In genomic region chr12:40248585-40249297, GRCh38 we compare ENCODE assay signal across 11 cellular contexts. TPM values are rescaled to one million over a fixed set of nuclear protein-coding genes. Genes with fewer than 3 reads are reported as not detected.
A peak's percentile ranks its signal among the peaks of the same experiment; 100 is the strongest.
DNase-seq lines count a peak whose midpoint lies in the region; ATAC-seq and TF ChIP-seq lines count a peak whose summit lies in the region.
"Had no signal": no experiment of that assay in that cellular context is flagged by ENCODE, and none has a peak within 500 bp of the region (broad histone marks: within the 10 kb centered on the region; RNA-seq: fewer than 3 reads in every experiment).

No MANE protein-coding gene starts in this region.

- no peaks in the 10 kb centered on the region for H3K79me2 ChIP-seq in OCI-LY1 (ENCODE audit: insufficient read depth, low read length)

- H3K27ac ChIP-seq in OCI-LY1 (ENCODE audit: low read depth, low read length, poor library complexity, severe bottlenecking) (peak overlapping the region; percentile 55), caudate nucleus (ENCODE audit: low read depth, low read length) (no peak overlapping the region)
- H3K27ac ChIP-seq: dorsolateral prefrontal cortex, KMS-11 had no signal

- H3K9me3 Mint-ChIP-seq in progenitor cell of endocrine pancreas (ENCODE audit: low read depth) (peaks cover 4% of the 10 kb centered on the region), glutamatergic neuron (ENCODE audit: unreplicated experiment) (no peaks in the 10 kb centered on the region)

- DNase-seq in myocyte (ENCODE audit: low read depth) = peak; percentile 38
- DNase-seq in effector CD4-positive, alpha-beta T cell = no peak
- DNase-seq in caudate nucleus (lab: John Stamatoyannopoulos, UW) = no peak
- no peak for DNase-seq in progenitor cell of endocrine pancreas (ENCODE audit: low spot score, unreplicated experiment)
- DNase-seq in glutamatergic neuron = no peak
- DNase-seq: dorsolateral prefrontal cortex, NCI-H2227 treated with DMSO at 0.1 percent for 48 hours had no signal

- H3K4me3 Mint-ChIP-seq in progenitor cell of endocrine pancreas (ENCODE audit: low read depth) = no peak overlapping the region
- no peak overlapping the region for H3K4me3 Mint-ChIP-seq in glutamatergic neuron (ENCODE audit: unreplicated experiment)

- no peaks in the 10 kb centered on the region for H3K27me3 ChIP-seq in OCI-LY1 (ENCODE audit: insufficient read depth, low read length)
- H3K27me3 ChIP-seq: dorsolateral prefrontal cortex had no signal

- H3F3A ChIP-seq in OCI-LY1 (ENCODE audit: insufficient read depth, low read length) = no peaks in the 10 kb centered on the region

- H3K4me2 ChIP-seq in OCI-LY1 (ENCODE audit: low read length) = peak overlapping the region; percentile 8; the same call in 1 of the 2 replicates
- H3K4me2 ChIP-seq: KMS-11 had no signal

- no peak overlapping the region for H3K27ac Mint-ChIP-seq in progenitor cell of endocrine pancreas
- no peak overlapping the region for H3K27ac Mint-ChIP-seq in glutamatergic neuron (ENCODE audit: unreplicated experiment)

- H3K4me1 Mint-ChIP-seq in progenitor cell of endocrine pancreas (ENCODE audit: low read depth) = no peaks in the 10 kb centered on the region
- no peaks in the 10 kb centered on the region for H3K4me1 Mint-ChIP-seq in glutamatergic neuron (ENCODE audit: low read depth, unreplicated experiment)

- no peak overlapping the region; the same call in 1 of the 2 replicates for H3K9ac ChIP-seq in OCI-LY1 (ENCODE audit: low read length)
- H3K9ac ChIP-seq: KMS-11 had no signal

- H4K20me1 ChIP-seq in OCI-LY1 (ENCODE audit: insufficient read depth, low read length) = no peaks in the 10 kb centered on the region

- no peaks in the 10 kb centered on the region for H3K9me3 ChIP-seq in OCI-LY1 (ENCODE audit: low read length)

- peaks cover 7% of the 10 kb centered on the region; the same call in 1 of the 2 replicates for H3K36me3 ChIP-seq in OCI-LY1 (ENCODE audit: insufficient read depth, low read length)

- H3K36me3 Mint-ChIP-seq in progenitor cell of endocrine pancreas (ENCODE audit: insufficient read depth) (no peaks in the 10 kb centered on the region), glutamatergic neuron (ENCODE audit: unreplicated experiment) (no peaks in the 10 kb centered on the region)

- ATAC-seq in GM18909 (IDR thresholded peaks at IDR 0.05; ENCODE audit: poor library complexity, unreplicated experiment) = peak; percentile 73
- peak; percentile 59 for ATAC-seq in HG02763 (IDR thresholded peaks at IDR 0.05; ENCODE audit: unreplicated experiment)

- H3K4me1 ChIP-seq in OCI-LY1 (ENCODE audit: insufficient read depth, low read length, severe bottlenecking) = peaks cover 28% of the 10 kb centered on the region

- TF ChIP-seq CTCF in OCI-LY1 (IDR thresholded peaks at IDR 0.05; ENCODE audit: low read length) = no peak
- TF ChIP-seq CTCF in progenitor cell of endocrine pancreas (IDR thresholded peaks at IDR 0.05; ENCODE audit: unreplicated experiment) = no peak
- no peak for TF ChIP-seq CTCF in glutamatergic neuron (IDR thresholded peaks at IDR 0.05; ENCODE audit: partially characterized antibody, unreplicated experiment)

- peak overlapping the region; percentile 17; the same call in 1 of the 2 replicates for H2AFZ ChIP-seq in OCI-LY1 (ENCODE audit: low read length)

- no peaks in the 10 kb centered on the region for H3K9me2 ChIP-seq in OCI-LY1 (ENCODE audit: low read depth, low read length)

- H3K4me3 ChIP-seq in OCI-LY1 (ENCODE audit: low read depth, low read length, poor library complexity, severe bottlenecking) = no peak overlapping the region
- H3K4me3 ChIP-seq: dorsolateral prefrontal cortex had no signal

- H3K27me3 Mint-ChIP-seq in progenitor cell of endocrine pancreas = no peaks in the 10 kb centered on the region
- H3K27me3 Mint-ChIP-seq in glutamatergic neuron (ENCODE audit: unreplicated experiment) = no peaks in the 10 kb centered on the region

RNA-seq across cellular contexts. Expression of gene LRRK2, which starts 23.9 kb away (rescaled TPM):
- 3.0 and 3.7 TPM in 2 replicates for total RNA-seq in myocyte
- polyA plus RNA-seq in myocyte (2012) = 0.33 TPM
- total RNA-seq in progenitor cell of endocrine pancreas = 0.49 and 0.72 TPM in 2 replicates
- total RNA-seq in glutamatergic neuron (ENCODE audit: unreplicated experiment) = not detected
